19 cellular contexts compared by ENCODE assay signal in the genomic region with DNA sequence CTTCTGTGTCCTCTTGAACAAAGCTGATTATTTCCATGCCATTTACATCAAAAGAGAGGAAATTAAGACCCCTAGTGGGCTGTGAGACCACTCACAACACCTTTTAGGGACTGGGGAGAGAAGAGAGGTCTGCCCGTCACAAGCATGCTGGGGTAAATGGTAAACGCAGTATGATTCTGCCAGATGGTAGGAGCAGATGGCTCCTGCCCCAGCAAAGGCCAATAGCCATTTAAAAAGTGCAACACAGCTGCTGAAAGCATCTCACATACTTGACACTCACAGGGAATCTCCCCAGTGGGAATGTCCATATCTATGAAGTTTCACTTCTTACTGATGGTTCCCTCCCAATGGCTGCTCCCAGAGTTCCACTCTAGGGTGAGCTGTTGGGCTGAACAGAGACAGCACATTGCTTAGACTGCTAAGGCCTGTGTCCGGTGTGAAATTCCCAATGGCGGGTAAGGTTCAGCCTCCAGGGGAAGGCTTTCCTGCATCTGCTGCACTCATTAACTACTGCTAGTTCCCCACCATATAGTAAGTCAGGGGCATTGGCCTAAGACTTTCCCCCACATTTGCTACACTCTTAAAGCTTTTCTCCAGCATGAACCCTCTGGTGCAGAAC.
"Had no signal": no experiment of that assay in that cellular context is flagged by ENCODE, and none has a peak within 500 bp of the region (broad histone marks: within the 10 kb centered on the region; RNA-seq: fewer than 3 reads in every experiment).

No MANE protein-coding gene starts in this region.

- DNase-seq: activated CD4-positive, alpha-beta memory T cell treated with anti-CD3 and anti-CD28 coated beads for 36 hours; activated CD4-positive, CD25-positive, alpha-beta regulatory T cell treated with anti-CD3 and anti-CD28 coated beads, Interleukin-2, amount 50 U/mL, for 72 hours; activated naive CD8-positive, alpha-beta T cell treated with anti-CD3 and anti-CD28 coated beads, Interleukin-2, amount 10 ng/mL, durations not matched to agents 7 days and 5 days; activated T-cell treated with anti-CD3 and anti-CD28 coated beads, Interleukin-2, amount 50 U/mL, for 72 hours; aorta; foreskin melanocyte; heart right ventricle; kidney; left ventricle myocardium superior; pancreas; stimulated activated CD4-positive, alpha-beta T cell treated with anti-CD3 and anti-CD28 coated beads, Interleukin-15, amount 100 ng/mL, for 24 hours; stimulated activated CD4-positive, alpha-beta T cell treated with anti-CD3 and anti-CD28 coated beads, Interleukin-4, amount 100 ng/mL, for 24 hours had no signal

- H3K27me3 Mint-ChIP-seq: activated CD4-positive, alpha-beta memory T cell treated with anti-CD3 and anti-CD28 coated beads for 36 hours; activated naive CD8-positive, alpha-beta T cell treated with anti-CD3 and anti-CD28 coated beads, Interleukin-2, amount 10 ng/mL, durations not matched to agents 7 days and 5 days; stimulated activated naive CD8-positive, alpha-beta T cell treated with anti-CD3 and anti-CD28 coated beads, Interleukin-15, Interleukin-2, amounts not matched to agents 100 ng/mL and 50 ng/mL, for 24 hours had no signal

- H3K9me3 ChIP-seq: pancreas had no signal

- H3K27me3 ChIP-seq: breast epithelium, dorsolateral prefrontal cortex, heart right ventricle, pancreas, vagina had no signal

- H3K4me3 ChIP-seq: dorsolateral prefrontal cortex, heart right ventricle, pancreas, thoracic aorta, vagina had no signal

- H3K27ac Mint-ChIP-seq: activated CD4-positive, alpha-beta memory T cell treated with anti-CD3 and anti-CD28 coated beads for 36 hours; activated naive CD8-positive, alpha-beta T cell treated with anti-CD3 and anti-CD28 coated beads, Interleukin-2, amount 10 ng/mL, durations not matched to agents 7 days and 5 days; activated T-cell treated with anti-CD3 and anti-CD28 coated beads, Interleukin-2, amount 50 U/mL, for 72 hours; stimulated activated naive CD8-positive, alpha-beta T cell treated with anti-CD3 and anti-CD28 coated beads, Interleukin-15, Interleukin-2, amounts not matched to agents 100 ng/mL and 50 ng/mL, for 24 hours; T-helper 2 cell treated with Interferon-gamma antibody and Interleukin-4, amounts not matched to agents 5 μg/mL and 100 μg/mL, for 36 hours had no signal

- H3K4me3 Mint-ChIP-seq: activated CD4-positive, alpha-beta memory T cell treated with anti-CD3 and anti-CD28 coated beads for 36 hours; activated naive CD8-positive, alpha-beta T cell treated with anti-CD3 and anti-CD28 coated beads, Interleukin-2, amount 10 ng/mL, durations not matched to agents 7 days and 5 days; activated T-cell treated with anti-CD3 and anti-CD28 coated beads, Interleukin-2, amount 50 U/mL, for 72 hours; neural crest cell; stimulated activated naive CD8-positive, alpha-beta T cell treated with anti-CD3 and anti-CD28 coated beads, Interleukin-15, Interleukin-2, amounts not matched to agents 100 ng/mL and 50 ng/mL, for 24 hours; T-helper 2 cell treated with Interferon-gamma antibody and Interleukin-4, amounts not matched to agents 5 μg/mL and 100 μg/mL, for 36 hours had no signal

- ATAC-seq: activated T-cell treated with anti-CD3 and anti-CD28 coated beads, Interleukin-2, amount 50 U/mL, for 72 hours; heart right ventricle; left ventricle myocardium superior; pancreas had no signal
